In the genomic region with DNA sequence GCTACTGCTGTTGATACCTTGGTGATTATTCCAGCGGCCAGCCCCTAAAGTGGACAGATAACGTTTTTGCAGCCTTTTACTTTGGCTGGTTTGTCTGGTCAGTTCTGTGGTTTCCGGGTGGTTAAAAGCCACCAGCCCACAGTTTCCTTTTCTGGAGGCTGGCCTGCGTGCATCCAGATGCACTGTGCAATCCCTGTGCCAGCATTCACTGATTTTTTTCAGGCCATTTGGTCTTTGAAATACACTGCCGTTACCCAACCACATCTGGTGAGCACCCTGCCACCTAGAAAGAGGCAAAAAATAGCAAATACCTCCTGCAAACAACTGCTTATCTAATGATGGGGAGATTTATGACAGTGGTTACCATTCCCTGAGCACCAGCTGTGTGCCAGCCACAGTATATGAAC, we compare ENCODE assay signal across 8 cellular contexts. TPM values are rescaled to one million over a fixed set of nuclear protein-coding genes. Genes with fewer than 3 reads are reported as not detected.
DNase-seq lines count a peak whose midpoint lies in the region; ATAC-seq, FAIRE-seq and TF ChIP-seq lines count a peak whose summit lies in the region.

No MANE protein-coding gene starts in this region.

- POLR2A ChIA-PET in CD8-positive, alpha-beta memory T cell (lab: Charles Lee): no interaction called here
- POLR2A ChIA-PET in activated CD4-positive, alpha-beta memory T cell treated with anti-CD3 and anti-CD28 coated beads, Interleukin-2, amount 10 ng/mL, durations not matched to agents 7 days and 5 days (lab: Charles Lee): interaction anchor here (1.5 to 2.0 kb wide), 2 partner anchors 13 to 377 kb away, joined by 3 to 6 read pairs; a partner anchor contains a TSS

- H3K36me3 Mint-ChIP-seq in CD8-positive, alpha-beta memory T cell: peaks cover 4 to 11% (median 9%) of the 10 kb centered on the region in 3 donors
- peaks cover 5% of the 10 kb centered on the region for H3K36me3 Mint-ChIP-seq in activated CD4-positive, alpha-beta memory T cell treated with anti-CD3 and anti-CD28 coated beads, Interleukin-2, amount 10 ng/mL, durations not matched to agents 7 days and 5 days (ENCODE audit: low read depth)

- peaks cover 11 to 23% (median 20%) of the 10 kb centered on the region in 3 donors for H3K4me1 Mint-ChIP-seq in CD8-positive, alpha-beta memory T cell
- H3K4me1 Mint-ChIP-seq in activated CD4-positive, alpha-beta memory T cell treated with anti-CD3 and anti-CD28 coated beads, Interleukin-2, amount 10 ng/mL, durations not matched to agents 7 days and 5 days: peaks cover 13% of the 10 kb centered on the region

- CTCF ChIA-PET in CD8-positive, alpha-beta memory T cell (lab: Charles Lee): no interaction called here
- CTCF ChIA-PET in activated CD4-positive, alpha-beta memory T cell treated with anti-CD3 and anti-CD28 coated beads, Interleukin-2, amount 10 ng/mL, durations not matched to agents 7 days and 5 days (lab: Charles Lee): interaction anchor here (1.5 kb wide), 1 partner anchor 10 kb away, joined by 6 read pairs; no protein-coding TSS in a partner anchor

- H3K9me3 ChIP-seq in CD8-positive, alpha-beta memory T cell (ENCODE audit: low read length): no peaks in the 10 kb centered on the region
- no peaks in the 10 kb centered on the region; the same call in 1 of the 2 replicates for H3K9me3 ChIP-seq in HUES6 (ENCODE audit: control insufficient read depth, insufficient read depth, low read depth, low read length)
- no peaks in the 10 kb centered on the region for H3K9me3 ChIP-seq in pancreas

- peaks cover 8% of the 10 kb centered on the region for H3K4me1 ChIP-seq in CD8-positive, alpha-beta memory T cell (ENCODE audit: insufficient read depth, low read length)
- peaks cover 5% of the 10 kb centered on the region for H3K4me1 ChIP-seq in HUES6 (ENCODE audit: control insufficient read depth, insufficient read depth, low read length)
- peaks cover 0 to 3% (median 0%) of the 10 kb centered on the region in 3 donors for H3K4me1 ChIP-seq in pancreas

- peak in 2 of 5 donors; percentile 2 to 6 for DNase-seq in CD8-positive, alpha-beta memory T cell
- peak; percentile 24 for DNase-seq in activated CD4-positive, alpha-beta memory T cell treated with anti-CD3 and anti-CD28 coated beads, Interleukin-2, amount 10 ng/mL, durations not matched to agents 7 days and 5 days
- DNase-seq in head of caudate nucleus (peak in 34 of 42 donors; percentile 9 to 61 (median 24)), pancreas (peak in 1 of 6 donors; percentile 22), NCI-H1436 treated with DMSO at 0.1 percent for 48 hours (lab: John Stamatoyannopoulos, UW) (no peak), GM19240 (ENCODE audit: insufficient read length, low spot score) (no peak)

- peak overlapping the region; percentile 83 to 96 (median 91) for H3K4me3 Mint-ChIP-seq in CD8-positive, alpha-beta memory T cell
- peak overlapping the region; percentile 79 for H3K4me3 Mint-ChIP-seq in activated CD4-positive, alpha-beta memory T cell treated with anti-CD3 and anti-CD28 coated beads, Interleukin-2, amount 10 ng/mL, durations not matched to agents 7 days and 5 days

- H3K27ac Mint-ChIP-seq in CD8-positive, alpha-beta memory T cell: peak overlapping the region; percentile 76 to 96 (median 85)
- H3K27ac Mint-ChIP-seq in activated CD4-positive, alpha-beta memory T cell treated with anti-CD3 and anti-CD28 coated beads, Interleukin-2, amount 10 ng/mL, durations not matched to agents 7 days and 5 days: peak overlapping the region; percentile 59

- H3K27me3 Mint-ChIP-seq in CD8-positive, alpha-beta memory T cell: peaks cover 0 to 1% of the 10 kb centered on the region in 2 donors
- no peaks in the 10 kb centered on the region for H3K27me3 Mint-ChIP-seq in activated CD4-positive, alpha-beta memory T cell treated with anti-CD3 and anti-CD28 coated beads, Interleukin-2, amount 10 ng/mL, durations not matched to agents 7 days and 5 days

- peak overlapping the region; percentile 69 for H3K27ac ChIP-seq in CD8-positive, alpha-beta memory T cell (ENCODE audit: low read depth, low read length)
- H3K27ac ChIP-seq in HUES6 (ENCODE audit: low read depth, low read length) (peak overlapping the region; percentile 88), pancreas (peak overlapping the region in 3 of 4 donors; percentile 80 to 94 (median 83))

- peak overlapping the region; percentile 65 for H3K9ac ChIP-seq in HUES6 (ENCODE audit: low read length)

- H3K36me3 ChIP-seq in CD8-positive, alpha-beta memory T cell (ENCODE audit: insufficient read depth, low read length): no peaks in the 10 kb centered on the region
- 0 out of 2 replicates have a peak, but pooled peaks cover 6% of the 10 kb centered on the region for H3K36me3 ChIP-seq in HUES6 (ENCODE audit: control insufficient read depth, insufficient read depth, low read length)
- H3K36me3 ChIP-seq in pancreas: no peaks in the 10 kb centered on the region

- ATAC-seq in GM21360 (IDR thresholded peaks at IDR 0.05; ENCODE audit: unreplicated experiment) (peak; percentile 13), pancreas (peak; percentile 2 to 39 (median 24))

- intact Hi-C loops in head of caudate nucleus (cut with DNase I) (no loop called here), pancreas (cut with DNase I) (no loop called here)

- 0 to 1% methylated on average over 5 of the region's 5 CpGs for WGBS in pancreas, 2 donors

- no peak for FAIRE-seq in pancreas (lab: Jason Lieb, UNC)

- no peaks in the 10 kb centered on the region for H3K27me3 ChIP-seq in CD8-positive, alpha-beta memory T cell (ENCODE audit: insufficient read depth, low read length, poor library complexity, severe bottlenecking)
- no peaks in the 10 kb centered on the region for H3K27me3 ChIP-seq in HUES6 (ENCODE audit: control insufficient read depth, insufficient read depth, low read length)
- no peaks in the 10 kb centered on the region for H3K27me3 ChIP-seq in pancreas

- H3K9me3 Mint-ChIP-seq in CD8-positive, alpha-beta memory T cell: no peaks in the 10 kb centered on the region
- H3K9me3 Mint-ChIP-seq in activated CD4-positive, alpha-beta memory T cell treated with anti-CD3 and anti-CD28 coated beads, Interleukin-2, amount 10 ng/mL, durations not matched to agents 7 days and 5 days: peaks cover 6% of the 10 kb centered on the region

- no peak for TF ChIP-seq CTCF in pancreas (IDR thresholded peaks at IDR 0.05)

- peak overlapping the region; percentile 92 for H3K4me3 ChIP-seq in CD8-positive, alpha-beta memory T cell (ENCODE audit: low read length)
- H3K4me3 ChIP-seq in HUES6 (ENCODE audit: low read depth, low read length) (peak overlapping the region; percentile 84), pancreas (peak overlapping the region; percentile 70 to 75 (median 72))

RNA-seq across cellular contexts. Expression of a gene that starts 0.8 kb away (rescaled TPM):
- 1 to 10 TPM; 4.4 to 4.5 TPM for total RNA-seq in CD8-positive, alpha-beta memory T cell
- polyA plus RNA-seq in CD8-positive, alpha-beta memory T cell: 18.0 TPM
- total RNA-seq in activated CD4-positive, alpha-beta memory T cell treated with anti-CD3 and anti-CD28 coated beads, Interleukin-2, amount 10 ng/mL, durations not matched to agents 7 days and 5 days: 1 to 10 TPM; 5.3 to 6.5 TPM
- total RNA-seq in pancreas: 1 to 10 TPM; 2.7 to 4.6 (median 3.4) TPM
- polyA plus RNA-seq in pancreas: 1 to 10 TPM; 8.9 to 9.3 TPM

Comparison
In these comparisons a context has a peak if more than half of its experiments do, and no peak if none do; other contexts are left out.
1. DNase-seq: peak in activated CD4-positive, alpha-beta memory T cell treated with anti-CD3 and anti-CD28 coated beads, Interleukin-2, amount 10 ng/mL, durations not matched to agents 7 days and 5 days (single experiment) and head of caudate nucleus (34 of 42); none in NCI-H1436 treated with DMSO at 0.1 percent for 48 hours (single experiment) and GM19240 (single experiment).
2. Peak in every context shown above with its lines, with median percentiles within 50 percentile points of each other: H3K27ac ChIP-seq and H3K4me3 ChIP-seq.